8 cellular contexts compared by ENCODE assay signal in the genomic region with DNA sequence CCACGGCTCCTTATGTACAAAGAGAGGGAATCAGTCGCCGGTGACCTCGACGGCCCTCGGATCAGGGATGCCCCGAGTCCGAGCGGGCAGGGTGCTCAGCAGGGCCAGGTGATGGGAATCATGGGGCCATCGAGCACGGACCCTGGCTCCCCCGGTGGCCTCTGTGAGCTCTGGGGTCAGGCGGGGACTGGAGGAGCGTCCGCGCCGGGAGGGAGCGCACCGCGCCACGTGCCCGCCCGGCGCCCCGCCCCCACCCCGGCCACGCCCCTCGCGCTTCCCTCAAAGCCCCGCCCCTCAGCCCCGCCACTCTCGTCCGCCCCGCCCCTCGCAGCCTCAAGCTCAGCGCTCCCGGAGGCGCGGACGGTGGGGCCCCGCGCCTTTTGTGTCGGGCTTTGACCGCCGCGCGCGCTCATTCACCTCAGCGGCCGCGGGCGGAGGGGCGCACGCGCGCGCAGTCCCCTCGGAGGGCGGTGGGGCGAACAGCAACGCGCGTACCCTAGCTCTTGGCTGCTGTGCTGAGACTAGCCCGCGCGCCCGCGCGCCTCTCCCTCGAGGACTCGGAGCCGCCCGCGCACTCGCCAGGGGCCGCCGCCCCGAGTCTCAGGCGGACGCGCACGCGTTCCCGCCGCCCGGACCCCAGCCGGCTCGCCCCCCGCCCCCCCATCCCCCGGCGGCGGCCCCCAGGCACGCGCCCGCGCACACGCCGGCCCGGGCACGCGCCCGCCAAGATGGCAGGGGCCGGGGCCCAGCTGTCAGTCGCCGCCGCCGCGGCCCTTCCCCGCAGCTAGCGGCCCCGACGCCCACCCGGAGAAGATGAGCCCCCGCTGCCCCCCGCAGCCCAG.
DNase-seq lines count a peak whose midpoint lies in the region; ATAC-seq and TF ChIP-seq lines count a peak whose summit lies in the region.

No MANE protein-coding gene starts in this region.

- WGBS in liver: 5% methylated on average over 115 of the region's 115 CpGs

- H3K27me3 ChIP-seq in liver (ENCODE audit: control insufficient read depth in 4 of 4, insufficient read depth in 4 of 4, low read length in 3 of 4): no peaks in the 10 kb centered on the region

- ATAC-seq in GM18502 (IDR thresholded peaks at IDR 0.05; ENCODE audit: poor library complexity, unreplicated experiment) (peak; percentile 73), HG03108 (IDR thresholded peaks at IDR 0.05; ENCODE audit: unreplicated experiment) (peak; percentile 46), GM19467 (IDR thresholded peaks at IDR 0.05; ENCODE audit: unreplicated experiment) (no peak)

- H3K36me3 ChIP-seq in liver (ENCODE audit: control insufficient read depth in 4 of 4, insufficient read depth in 3 of 4, low read depth in 1 of 4, low read length in 3 of 4): no peaks in the 10 kb centered on the region

- peak overlapping the region; percentile 46 to 98 (median 76) for H3K4me3 ChIP-seq in liver (ENCODE audit: low read depth in 1 of 3, low read length in 3 of 3)

- no peak overlapping the region for H3K9ac ChIP-seq in liver (ENCODE audit: low read depth in 1 of 2, low read length in 2 of 2)

- H3K4me1 ChIP-seq in liver (ENCODE audit: control insufficient read depth in 4 of 4, insufficient read depth in 4 of 4, low read length in 3 of 4): peaks cover 0 to 8% (median 4%) of the 10 kb centered on the region in 4 donors

- TF ChIP-seq CTCF in liver (IDR thresholded peaks at IDR 0.05; ENCODE audit: low read depth, low read length, missing input control): no peak

- H3K9me3 ChIP-seq in liver (ENCODE audit: control insufficient read depth in 4 of 4, low read length in 3 of 4): peaks cover 0 to 7% (median under 1%) of the 10 kb centered on the region in 4 donors

- no peak for TF ChIP-seq RAD21 in liver (IDR thresholded peaks at IDR 0.05)

- DNase-seq in NCI-H460 (ENCODE audit: extremely low read depth, low read depth) (peak; percentile 74), dermis blood vessel endothelial cell (peak; percentile 91)
- DNase-seq in activated CD4-positive, alpha-beta T cell treated with anti-CD3 and anti-CD28 coated beads, Interleukin-2, amount 50 U/mL, for 4 hours: peak; percentile 76 to 80
- peak; percentile 78 to 80 for DNase-seq in stimulated activated CD4-positive, alpha-beta T cell treated with anti-CD3 and anti-CD28 coated beads, Interleukin-2, amount 100 ng/mL, for 48 hours

- peak overlapping the region; percentile 64 to 76 for H3K27ac ChIP-seq in liver (ENCODE audit: low read depth in 1 of 2, low read length in 2 of 2)

TF ChIP-seq in liver, 16 proteins besides CTCF, POLR2A, EP300 and RAD21:
- TF ChIP-seq RXRA (IDR thresholded peaks at IDR 0.05) (peak in 1 of 2 donors; percentile 34), HNF4A (conservative IDR thresholded peaks at IDR 0.05) (peak in 1 of 2 donors; percentile 43), GABPA (IDR thresholded peaks at IDR 0.05 in 1 of 2, conservative IDR thresholded peaks at IDR 0.05 in 1 of 2) (no peak)
- TF ChIP-seq, protein P1, sequence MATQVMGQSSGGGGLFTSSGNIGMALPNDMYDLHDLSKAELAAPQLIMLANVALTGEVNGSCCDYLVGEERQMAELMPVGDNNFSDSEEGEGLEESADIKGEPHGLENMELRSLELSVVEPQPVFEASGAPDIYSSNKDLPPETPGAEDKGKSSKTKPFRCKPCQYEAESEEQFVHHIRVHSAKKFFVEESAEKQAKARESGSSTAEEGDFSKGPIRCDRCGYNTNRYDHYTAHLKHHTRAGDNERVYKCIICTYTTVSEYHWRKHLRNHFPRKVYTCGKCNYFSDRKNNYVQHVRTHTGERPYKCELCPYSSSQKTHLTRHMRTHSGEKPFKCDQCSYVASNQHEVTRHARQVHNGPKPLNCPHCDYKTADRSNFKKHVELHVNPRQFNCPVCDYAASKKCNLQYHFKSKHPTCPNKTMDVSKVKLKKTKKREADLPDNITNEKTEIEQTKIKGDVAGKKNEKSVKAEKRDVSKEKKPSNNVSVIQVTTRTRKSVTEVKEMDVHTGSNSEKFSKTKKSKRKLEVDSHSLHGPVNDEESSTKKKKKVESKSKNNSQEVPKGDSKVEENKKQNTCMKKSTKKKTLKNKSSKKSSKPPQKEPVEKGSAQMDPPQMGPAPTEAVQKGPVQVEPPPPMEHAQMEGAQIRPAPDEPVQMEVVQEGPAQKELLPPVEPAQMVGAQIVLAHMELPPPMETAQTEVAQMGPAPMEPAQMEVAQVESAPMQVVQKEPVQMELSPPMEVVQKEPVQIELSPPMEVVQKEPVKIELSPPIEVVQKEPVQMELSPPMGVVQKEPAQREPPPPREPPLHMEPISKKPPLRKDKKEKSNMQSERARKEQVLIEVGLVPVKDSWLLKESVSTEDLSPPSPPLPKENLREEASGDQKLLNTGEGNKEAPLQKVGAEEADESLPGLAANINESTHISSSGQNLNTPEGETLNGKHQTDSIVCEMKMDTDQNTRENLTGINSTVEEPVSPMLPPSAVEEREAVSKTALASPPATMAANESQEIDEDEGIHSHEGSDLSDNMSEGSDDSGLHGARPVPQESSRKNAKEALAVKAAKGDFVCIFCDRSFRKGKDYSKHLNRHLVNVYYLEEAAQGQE (IDR thresholded peaks at IDR 0.05): peak; percentile 33
- TF ChIP-seq, protein P2, sequence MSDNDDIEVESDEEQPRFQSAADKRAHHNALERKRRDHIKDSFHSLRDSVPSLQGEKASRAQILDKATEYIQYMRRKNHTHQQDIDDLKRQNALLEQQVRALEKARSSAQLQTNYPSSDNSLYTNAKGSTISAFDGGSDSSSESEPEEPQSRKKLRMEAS (IDR thresholded peaks at IDR 0.05): no peak
